Comparison of ENCODE assay signal across 8 cellular contexts in the genomic region with DNA sequence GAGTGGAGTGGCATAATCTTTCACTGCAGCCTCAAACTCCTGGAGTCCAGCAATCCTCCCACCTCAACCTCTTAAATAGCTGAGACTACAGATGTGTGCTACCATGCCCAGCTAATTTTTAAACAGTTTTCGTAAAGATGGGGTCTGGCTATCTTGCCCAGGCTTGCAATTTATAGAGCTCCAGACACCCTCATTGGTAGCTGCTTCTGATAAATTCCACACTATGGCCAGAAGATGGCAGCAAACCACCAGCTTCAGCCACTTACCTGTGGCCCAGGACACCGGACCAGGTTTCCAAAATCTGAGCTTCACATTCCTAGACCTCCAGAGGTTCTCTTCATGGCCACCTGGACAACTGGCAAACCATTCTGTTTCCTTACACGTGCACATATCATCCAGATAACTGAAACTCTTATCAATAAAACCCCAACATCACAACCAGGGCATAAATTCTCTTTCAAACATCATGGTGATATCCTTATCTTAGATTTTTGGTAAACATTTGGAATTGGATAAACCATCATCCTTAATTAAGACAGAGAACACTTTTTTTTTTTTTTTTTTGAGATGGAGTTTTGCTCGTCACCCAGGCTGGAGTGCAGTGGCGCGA. TPM values are rescaled to one million over a fixed set of nuclear protein-coding genes. Genes with fewer than 3 reads are reported as not detected.
A peak's percentile ranks its signal among the peaks of the same experiment; 100 is the strongest.
DNase-seq lines count a peak whose midpoint lies in the region; ATAC-seq and TF ChIP-seq lines count a peak whose summit lies in the region.

No MANE protein-coding gene starts in this region.

- no peak overlapping the region for H2BK5ac ChIP-seq in trophoblast cell (ENCODE audit: low read depth, low read length, poor library complexity)

- H4K8ac ChIP-seq in trophoblast cell (ENCODE audit: low read depth, low read length), result no peak overlapping the region

- no peak overlapping the region for H3K4me3 Mint-ChIP-seq in CD8-positive, alpha-beta memory T cell

- H3K18ac ChIP-seq in trophoblast cell (ENCODE audit: low read length), result no peak overlapping the region

- CTCF ChIA-PET in CD8-positive, alpha-beta memory T cell (lab: Charles Lee), result interaction anchor here (0.7 to 8.0 kb wide), 56 partner anchors 8 to 338 kb away, joined by 3 to 176 read pairs (median 5); a partner anchor contains a TSS
- CTCF ChIA-PET in Panc1 (lab: Charles Lee), result interaction anchor here (0.6 to 5.2 kb wide), 11 partner anchors 13 to 1503 kb away, joined by 3 to 98 read pairs (median 4); a partner anchor contains a TSS

- H2AK5ac ChIP-seq in trophoblast cell (ENCODE audit: low read length), result no peak overlapping the region

- POLR2A ChIA-PET in CD8-positive, alpha-beta memory T cell (lab: Charles Lee), result interaction anchor here (0.7 to 1.2 kb wide), 8 partner anchors 35 to 156 kb away, joined by 3 to 11 read pairs (median 4); a partner anchor contains a TSS
- POLR2A ChIA-PET in Panc1 (lab: Charles Lee), result interaction anchor here (0.6 to 0.9 kb wide), 2 partner anchors 35 to 93 kb away, joined by 3 to 4 read pairs; no protein-coding TSS in a partner anchor

- no peak overlapping the region for H3K9ac ChIP-seq in trophoblast cell (ENCODE audit: low read length)

- TF ChIP-seq CTCF in HFF-Myc (IDR thresholded peaks at IDR 0.05; ENCODE audit: low read depth, low read length, missing control alignments) (peak; percentile 57), Panc1 (IDR thresholded peaks at IDR 0.05) (peak; percentile 81)

- no peaks in the 10 kb centered on the region for H3K79me2 ChIP-seq in trophoblast cell (ENCODE audit: control insufficient read depth, insufficient read depth, low read length, poor library complexity)

- no peak overlapping the region for H3K27ac ChIP-seq in CD8-positive, alpha-beta memory T cell (ENCODE audit: low read depth, low read length)
- no peak overlapping the region for H3K27ac ChIP-seq in Panc1 (ENCODE audit: low read length)
- no peak overlapping the region for H3K27ac ChIP-seq in trophoblast cell (ENCODE audit: low read depth, low read length)

- H2BK12ac ChIP-seq in trophoblast cell (ENCODE audit: low read length), result no peak overlapping the region

- no peak overlapping the region for H3K27ac Mint-ChIP-seq in CD8-positive, alpha-beta memory T cell

- no peak overlapping the region for H4K12ac ChIP-seq in trophoblast cell (ENCODE audit: low read depth, low read length)

- H3K27me3 ChIP-seq in CD8-positive, alpha-beta memory T cell (ENCODE audit: insufficient read depth, low read length, poor library complexity, severe bottlenecking), result no peaks in the 10 kb centered on the region
- H3K27me3 ChIP-seq in Panc1 (ENCODE audit: control insufficient read depth, insufficient read depth, low read length), result no peaks in the 10 kb centered on the region
- H3K27me3 ChIP-seq in trophoblast cell (ENCODE audit: insufficient read depth, low read length), result no peaks in the 10 kb centered on the region

- WGBS in trophoblast cell (ENCODE audit: extremely low coverage, insufficient coverage, insufficient read length), result no CpG with 5 or more reads among the region's 6 CpGs

- no peak overlapping the region for H3K23ac ChIP-seq in trophoblast cell (ENCODE audit: low read length)

- H3K79me1 ChIP-seq in trophoblast cell (ENCODE audit: low read length), result no peaks in the 10 kb centered on the region

- H2AFZ ChIP-seq in trophoblast cell (ENCODE audit: insufficient read depth, low read length, poor library complexity), result no peak overlapping the region

- no peak overlapping the region for H4K91ac ChIP-seq in trophoblast cell (ENCODE audit: low read depth, low read length)

- in situ Hi-C loops in Panc1 (cut with HindIII; ENCODE audit: low pct_unique_long_range_greater_than_20kb, low sequenced_read_pairs), result no loop called here

- H3K4me2 ChIP-seq in trophoblast cell (ENCODE audit: low read length), result no peak overlapping the region

- H3K14ac ChIP-seq in trophoblast cell (ENCODE audit: low read length), result no peak overlapping the region

- no peaks in the 10 kb centered on the region for H3K9me3 Mint-ChIP-seq in CD8-positive, alpha-beta memory T cell

- H3K36me3 ChIP-seq in CD8-positive, alpha-beta memory T cell (ENCODE audit: insufficient read depth, low read length), result no peaks in the 10 kb centered on the region
- H3K36me3 ChIP-seq in Panc1 (ENCODE audit: control insufficient read depth, insufficient read depth, low read length) (no peaks in the 10 kb centered on the region), trophoblast cell (ENCODE audit: control insufficient read depth in 1 of 2, insufficient read depth in 2 of 2, low read length in 2 of 2) (peaks cover 29 to 33% of the 10 kb centered on the region in 2 experiments)

- ATAC-seq in Panc1, result peak; percentile 80
- ATAC-seq in HG02642 (IDR thresholded peaks at IDR 0.05; ENCODE audit: poor library complexity, unreplicated experiment), result no peak

- H2BK120ac ChIP-seq in trophoblast cell (ENCODE audit: insufficient read depth, low read length, poor library complexity), result no peak overlapping the region

- H3K27me3 Mint-ChIP-seq in CD8-positive, alpha-beta memory T cell, result peaks cover 6 to 15% of the 10 kb centered on the region in 2 donors

- H3K4me1 Mint-ChIP-seq in CD8-positive, alpha-beta memory T cell, result no peaks in the 10 kb centered on the region

- H3K36me3 Mint-ChIP-seq in CD8-positive, alpha-beta memory T cell, result no peaks in the 10 kb centered on the region

- no peak overlapping the region for H3K4me3 ChIP-seq in CD8-positive, alpha-beta memory T cell (ENCODE audit: low read length)
- H3K4me3 ChIP-seq in HFF-Myc (replicated peaks; ENCODE audit: low read depth, low read length) (no peak overlapping the region), Panc1 (ENCODE audit: low read depth in 2 of 2, low read length in 2 of 2) (no peak overlapping the region), trophoblast cell (ENCODE audit: low read depth, low read length) (no peak overlapping the region)

- no peaks in the 10 kb centered on the region for H3K9me3 ChIP-seq in CD8-positive, alpha-beta memory T cell (ENCODE audit: low read length)
- H3K9me3 ChIP-seq in Panc1 (ENCODE audit: control insufficient read depth, insufficient read depth, low read depth, low read length) (no peaks in the 10 kb centered on the region), trophoblast cell (ENCODE audit: insufficient read depth, low read depth, low read length) (no peaks in the 10 kb centered on the region)

- no TSS peak for BruUV-seq in Panc1 (replicated peaks; lab: Mats Ljungman, UMichigan)

- intact Hi-C loops in Panc1 (cut with micrococcal nuclease; ENCODE audit: unreplicated experiment), result loop anchor here (5.0 kb wide), 1 partner anchor 36 kb away; no protein-coding TSS in a partner anchor

- H3K4me1 ChIP-seq in CD8-positive, alpha-beta memory T cell (ENCODE audit: insufficient read depth, low read length), result no peaks in the 10 kb centered on the region
- no peaks in the 10 kb centered on the region for H3K4me1 ChIP-seq in Panc1 (ENCODE audit: control insufficient read depth, insufficient read depth, low read length)
- no peaks in the 10 kb centered on the region for H3K4me1 ChIP-seq in trophoblast cell (ENCODE audit: control insufficient read depth in 1 of 2, insufficient read depth in 2 of 2, low read length in 2 of 2)

- peak; percentile 36 to 76 (median 64) for DNase-seq in CD8-positive, alpha-beta memory T cell
- DNase-seq in HFF-Myc (ENCODE audit: extremely low read depth, low read depth) (peak; percentile 21), Panc1 (ENCODE audit: low read depth, low spot score) (peak; percentile 32), germinal center (ENCODE audit: low spot score) (peak; percentile 84), trophoblast cell (peak; percentile 57 to 90), ureter (ENCODE audit: low spot score) (peak; percentile 73)
- peak; percentile 45 for DNase-seq in activated T-helper 9 cell treated with anti-CD3 and anti-CD28 coated beads, Interleukin-2, amount 50 U/mL, for 16 hours (ENCODE audit: low read depth)

- H3K4ac ChIP-seq in trophoblast cell (ENCODE audit: low read depth, low read length), result no peak overlapping the region

RNA-seq across cellular contexts. Expression of a gene that starts 28.9 kb away (rescaled TPM):
- not detected for total RNA-seq in CD8-positive, alpha-beta memory T cell
- polyA plus RNA-seq in CD8-positive, alpha-beta memory T cell, result not detected
- total RNA-seq in Panc1 (2021; ENCODE audit: unreplicated experiment), result not detected
- not detected for polyA plus RNA-seq in Panc1 (2012; ENCODE audit: insufficient read length)
- 0.04 TPM in 1 of 2 replicates, not detected in the other for polyA plus RNA-seq in trophoblast cell (2013)
- total RNA-seq in ureter, result 0.23 TPM

RNA-seq across cellular contexts. Expression of a gene that starts 29.0 kb away (rescaled TPM):
- 1 to 10 TPM; 3.1 to 5.5 TPM for total RNA-seq in CD8-positive, alpha-beta memory T cell
- polyA plus RNA-seq in CD8-positive, alpha-beta memory T cell, result 0.30 TPM
- total RNA-seq in Panc1 (2021; ENCODE audit: unreplicated experiment) (22.8 TPM), ureter (259 TPM)
- 35.3 TPM for polyA plus RNA-seq in Panc1 (2012; ENCODE audit: insufficient read length)
- polyA plus RNA-seq in trophoblast cell (2013), result 48.1 and 50.4 TPM in 2 replicates

RNA-seq across cellular contexts. Expression of a gene that starts 39.0 kb away (rescaled TPM):
- 10 to 100 TPM; 24.2 to 26.0 TPM for total RNA-seq in CD8-positive, alpha-beta memory T cell
- polyA plus RNA-seq in CD8-positive, alpha-beta memory T cell, result 11.3 TPM
- 11.9 TPM for total RNA-seq in Panc1 (2021; ENCODE audit: unreplicated experiment)
- 14.1 TPM for polyA plus RNA-seq in Panc1 (2012; ENCODE audit: insufficient read length)
- polyA plus RNA-seq in trophoblast cell (2013), result 11.1 and 11.5 TPM in 2 replicates
- 10.4 TPM for total RNA-seq in ureter

RNA-seq across cellular contexts. Expression of a gene that starts 39.1 kb away (rescaled TPM):
- 100 to 1,000 TPM; 420 to 494 TPM for total RNA-seq in CD8-positive, alpha-beta memory T cell
- polyA plus RNA-seq in CD8-positive, alpha-beta memory T cell, result 826 TPM
- 175 TPM for total RNA-seq in Panc1 (2021; ENCODE audit: unreplicated experiment)
- polyA plus RNA-seq in Panc1 (2012; ENCODE audit: insufficient read length), result 176 TPM
- 586 and 607 TPM in 2 replicates for polyA plus RNA-seq in trophoblast cell (2013)
- total RNA-seq in ureter, result 237 TPM

RNA-seq across cellular contexts. Expression of a gene that starts 45.6 kb away (rescaled TPM):
- total RNA-seq in CD8-positive, alpha-beta memory T cell, result 10 to 100 TPM; 22.1 to 22.8 TPM
- polyA plus RNA-seq in CD8-positive, alpha-beta memory T cell, result 13.4 TPM
- total RNA-seq in Panc1 (2021; ENCODE audit: unreplicated experiment), result 11.9 TPM
- 7.6 TPM for polyA plus RNA-seq in Panc1 (2012; ENCODE audit: insufficient read length)
- polyA plus RNA-seq in trophoblast cell (2013), result 9.1 and 9.8 TPM in 2 replicates
- 9.6 TPM for total RNA-seq in ureter

Comparison
In these comparisons a context has a peak if more than half of its experiments do, and no peak if none do; other contexts are left out.
1. DNase-seq: peak in every context shown above with its lines; median percentile 84 in germinal center; 74 in trophoblast cell; 73 in ureter; 64 in CD8-positive, alpha-beta memory T cell; 45 in activated T-helper 9 cell treated with anti-CD3 and anti-CD28 coated beads, Interleukin-2, amount 50 U/mL, for 16 hours; 32 in Panc1; 21 in HFF-Myc.
2. RNA of a gene that starts 29.0 kb away (total RNA-seq): 259 TPM in ureter (single experiment); 22.8 TPM in Panc1 (single experiment) and 3.1 to 5.5 TPM in CD8-positive, alpha-beta memory T cell; every median in the first group is over 10 times any median in the second.